16 cellular contexts compared by ENCODE assay signal in the genomic region with DNA sequence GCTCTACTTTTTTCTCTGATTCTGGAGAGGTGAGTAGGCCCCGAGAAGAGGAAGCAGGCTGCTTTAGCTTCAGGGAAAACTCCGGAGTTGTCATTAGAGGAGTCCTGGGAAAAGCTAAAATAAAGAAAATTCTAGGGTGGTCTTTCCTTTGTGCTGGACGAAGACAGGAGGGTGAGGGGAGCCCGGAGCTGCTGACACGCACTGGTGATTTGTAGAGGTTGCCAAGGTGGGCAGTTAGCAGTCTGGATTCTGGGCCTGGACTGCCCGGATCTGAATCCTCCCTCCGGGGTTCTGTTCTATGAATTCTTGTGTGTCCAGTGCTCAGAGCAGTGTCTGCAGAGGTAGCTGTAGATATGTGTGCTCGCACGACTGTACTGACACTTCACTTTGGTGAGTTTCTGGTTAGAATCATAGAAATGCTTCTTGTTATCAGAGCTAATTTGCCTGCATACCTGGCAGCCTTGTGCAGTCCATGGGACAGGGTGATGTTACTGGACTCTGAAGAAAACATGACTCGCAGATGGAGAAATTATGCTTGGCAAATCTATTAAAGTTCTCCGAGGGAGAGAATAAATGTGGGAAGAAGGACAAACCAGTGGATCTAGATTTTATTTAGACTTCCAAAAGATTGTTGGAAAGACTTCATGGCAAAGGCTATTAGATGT. TPM values are rescaled to one million over a fixed set of nuclear protein-coding genes. Genes with fewer than 3 reads are reported as not detected.
DNase-seq lines count a peak whose midpoint lies in the region; TF ChIP-seq lines count a peak whose summit lies in the region.
"Had no signal": no experiment of that assay in that cellular context is flagged by ENCODE, and none has a peak within 500 bp of the region (broad histone marks: within the 10 kb centered on the region; RNA-seq: fewer than 3 reads in every experiment).

No MANE protein-coding gene starts in this region.

- no peak overlapping the region for H4K91ac ChIP-seq in neuronal stem cell (ENCODE audit: low read depth, low read length, poor library complexity)

- WGBS in iPS DF 6.9 (ENCODE audit: insufficient coverage, insufficient read length): no CpG with 5 or more reads among the region's 11 CpGs
- WGBS in neuronal stem cell (ENCODE audit: extremely low coverage in 2 of 2, insufficient read length in 2 of 2, insufficient replicate concordance in 1 of 2), 2 donors: no CpG with 5 or more reads among the region's 11 CpGs

- peak overlapping the region; percentile 62 for H3K18ac ChIP-seq in neuronal stem cell (ENCODE audit: low read length)

- TF ChIP-seq CTCF in breast epithelium (IDR thresholded peaks at IDR 0.05) (no peak), MCF 10A (IDR thresholded peaks at IDR 0.05; ENCODE audit: unreplicated experiment) (no peak), vagina (IDR thresholded peaks at IDR 0.05) (no peak)

- intact Hi-C loops in breast epithelium (cut with DNase I; ENCODE audit: low total_unique reads): no loop called here
- intact Hi-C loops in MCF 10A (cut with micrococcal nuclease): no loop called here
- intact Hi-C loops in vagina (cut with DNase I): no loop called here

- H3K36me3 ChIP-seq in breast epithelium: no peaks in the 10 kb centered on the region
- no peaks in the 10 kb centered on the region for H3K36me3 ChIP-seq in iPS DF 6.9 (ENCODE audit: control insufficient read depth, insufficient read depth, low read length)
- no peaks in the 10 kb centered on the region for H3K36me3 ChIP-seq in neuronal stem cell (replicated peaks in 1 of 2; ENCODE audit: control insufficient read depth in 2 of 2, insufficient read depth in 2 of 2, low read length in 2 of 2)
- H3K36me3 ChIP-seq in vagina: no peaks in the 10 kb centered on the region

- H3K4me1 ChIP-seq in breast epithelium (no peaks in the 10 kb centered on the region), iPS DF 6.9 (ENCODE audit: control insufficient read depth, insufficient read depth, low read length) (peaks cover 14% of the 10 kb centered on the region), neuronal stem cell (ENCODE audit: control insufficient read depth in 2 of 2, insufficient read depth in 1 of 2, low read depth in 1 of 2, low read length in 2 of 2) (peaks cover 18 to 23% of the 10 kb centered on the region in 2 donors), vagina (peaks cover 29% of the 10 kb centered on the region)

- H3K9me3 ChIP-seq in breast epithelium: no peaks in the 10 kb centered on the region
- no peaks in the 10 kb centered on the region for H3K9me3 ChIP-seq in iPS DF 6.9 (ENCODE audit: control insufficient read depth, insufficient read depth, low read length)
- peaks cover 0 to 2% of the 10 kb centered on the region in 2 donors for H3K9me3 ChIP-seq in neuronal stem cell (replicated peaks in 1 of 2; ENCODE audit: control insufficient read depth in 2 of 2, insufficient read depth in 1 of 2, low read depth in 1 of 2, low read length in 2 of 2)
- H3K9me3 ChIP-seq in vagina: no peaks in the 10 kb centered on the region

- no peaks in the 10 kb centered on the region for H3K4me1 Mint-ChIP-seq in MCF 10A (ENCODE audit: insufficient read depth, unreplicated experiment)
- H3K4me1 Mint-ChIP-seq: CD4-positive, alpha-beta memory T cell; stimulated activated memory B cell treated with anti-CD40 and anti-IgM and Interleukin-4, amounts not matched to agents 10 μg/mL and 1 μg/mL and 100 μg/mL, for 72 hours had no signal

- no peaks in the 10 kb centered on the region for H3K27me3 ChIP-seq in breast epithelium
- no peaks in the 10 kb centered on the region for H3K27me3 ChIP-seq in iPS DF 6.9 (ENCODE audit: control insufficient read depth, insufficient read depth, low read length)
- H3K27me3 ChIP-seq in neuronal stem cell (ENCODE audit: control insufficient read depth in 3 of 3, insufficient read depth in 3 of 3, low read depth in 1 of 3, low read length in 3 of 3): no peaks in the 10 kb centered on the region
- H3K27me3 ChIP-seq in vagina: no peaks in the 10 kb centered on the region

- H2BK120ac ChIP-seq in neuronal stem cell (ENCODE audit: low read depth, low read length): no peak overlapping the region

- H2AFZ ChIP-seq in neuronal stem cell (ENCODE audit: low read length): peak overlapping the region; percentile 71

- H3K4me3 ChIP-seq in breast epithelium (no peak overlapping the region), iPS DF 6.9 (ENCODE audit: low read length) (peak overlapping the region; percentile 24; the same call in 1 of the 2 replicates), neuronal stem cell (ENCODE audit: low read length in 2 of 2) (no peak overlapping the region), vagina (no peak overlapping the region)

- POLR2A ChIA-PET in MCF 10A (lab: Yijun Ruan, JAX): no interaction called here

- H3K36me3 Mint-ChIP-seq in MCF 10A (ENCODE audit: insufficient read depth, unreplicated experiment): no peaks in the 10 kb centered on the region
- H3K36me3 Mint-ChIP-seq: CD4-positive, alpha-beta memory T cell; stimulated activated memory B cell treated with anti-CD40 and anti-IgM and Interleukin-4, amounts not matched to agents 10 μg/mL and 1 μg/mL and 100 μg/mL, for 72 hours had no signal

- no peak overlapping the region for H3K14ac ChIP-seq in neuronal stem cell (ENCODE audit: low read length)

- H3K27ac ChIP-seq in breast epithelium (peak overlapping the region; percentile 36 to 56), iPS DF 6.9 (ENCODE audit: low read length) (peak overlapping the region; percentile 23), neuronal stem cell (replicated peaks; ENCODE audit: low read length) (no peak overlapping the region), vagina (peak overlapping the region; percentile 47)

- H3K9me3 Mint-ChIP-seq in MCF 10A (ENCODE audit: unreplicated experiment): peaks cover 8% of the 10 kb centered on the region
- H3K9me3 Mint-ChIP-seq: activated naive CD4-positive, alpha-beta T cell treated with anti-CD3 and anti-CD28 coated beads, Interleukin-2, amount 50 U/mL, for 72 hours; CD4-positive, alpha-beta memory T cell; stimulated activated memory B cell treated with anti-CD40 and anti-IgM and Interleukin-4, amounts not matched to agents 10 μg/mL and 1 μg/mL and 100 μg/mL, for 72 hours had no signal

- DNase-seq in breast epithelium (ENCODE audit: low spot score in 2 of 2) (no peak), MCF 10A (ENCODE audit: unreplicated experiment) (no peak), iPS DF 6.9 (ENCODE audit: low read depth, low spot score) (no peak), neuronal stem cell (ENCODE audit: low spot score) (no peak), vagina (ENCODE audit: extremely low spot score in 2 of 2) (no peak), T-helper 1 cell (no peak), NOMO-1 treated with dmso at 0.1 percent for 144 hours (lab: John Stamatoyannopoulos, UW; ENCODE audit: unreplicated experiment) (no peak)
- DNase-seq in activated T-cell treated with anti-CD3 and anti-CD28 coated beads, Interleukin-2, amount 50 U/mL, for 1 hour: no peak
- DNase-seq: 8988T; activated CD4-positive, CD25-positive, alpha-beta regulatory T cell; CD4-positive, alpha-beta memory T cell; NCI-H446; right cardiac atrium; SW 1271 had no signal

- no peaks in the 10 kb centered on the region for H3K27me3 Mint-ChIP-seq in MCF 10A (ENCODE audit: insufficient read depth, unreplicated experiment)

- H3K23ac ChIP-seq in neuronal stem cell (ENCODE audit: low read depth, low read length, poor library complexity): no peak overlapping the region

- no peak overlapping the region for H2BK15ac ChIP-seq in neuronal stem cell (ENCODE audit: low read length)

- no peak overlapping the region for H2AK5ac ChIP-seq in neuronal stem cell (ENCODE audit: low read depth, low read length)

- TF ChIP-seq POLR2A in breast epithelium (IDR thresholded peaks at IDR 0.05) (no peak), vagina (IDR thresholded peaks at IDR 0.05) (no peak)

- CTCF ChIA-PET in MCF 10A (lab: Yijun Ruan, JAX): interaction anchor here (1.2 kb wide), 1 partner anchor 139 kb away, joined by 4 read pairs; no protein-coding TSS in a partner anchor

- H4K8ac ChIP-seq in neuronal stem cell (ENCODE audit: low read depth, low read length): no peak overlapping the region

- no TSS peak for BruUV-seq in MCF 10A (replicated peaks; lab: Mats Ljungman, UMichigan)

- H3K9ac ChIP-seq in neuronal stem cell (ENCODE audit: low read depth, low read length, poor library complexity): no peak overlapping the region

- H3K27ac Mint-ChIP-seq in MCF 10A (ENCODE audit: low read depth, unreplicated experiment): no peak overlapping the region
- H3K27ac Mint-ChIP-seq: activated naive CD4-positive, alpha-beta T cell treated with anti-CD3 and anti-CD28 coated beads, Interleukin-2, amount 50 U/mL, for 72 hours; CD4-positive, alpha-beta memory T cell; stimulated activated memory B cell treated with anti-CD40 and anti-IgM and Interleukin-4, amounts not matched to agents 10 μg/mL and 1 μg/mL and 100 μg/mL, for 72 hours had no signal

- H2BK5ac ChIP-seq in neuronal stem cell (ENCODE audit: low read length): no peak overlapping the region

- no peak overlapping the region for H3K4me3 Mint-ChIP-seq in MCF 10A (ENCODE audit: unreplicated experiment)
- H3K4me3 Mint-ChIP-seq: CD4-positive, alpha-beta memory T cell; stimulated activated memory B cell treated with anti-CD40 and anti-IgM and Interleukin-4, amounts not matched to agents 10 μg/mL and 1 μg/mL and 100 μg/mL, for 72 hours had no signal

- H3K79me1 ChIP-seq in neuronal stem cell (ENCODE audit: low read depth, low read length): no peaks in the 10 kb centered on the region

- H3K4me2 ChIP-seq in neuronal stem cell (ENCODE audit: insufficient read depth, low read length, poor library complexity, severe bottlenecking): no peak overlapping the region

- H3K4ac ChIP-seq in neuronal stem cell (ENCODE audit: low read length): no peak overlapping the region

- no peak overlapping the region for H2BK12ac ChIP-seq in neuronal stem cell (ENCODE audit: low read length)

RNA-seq across cellular contexts. Expression of gene CGNL1, which starts 12.0 kb away (rescaled TPM):
- total RNA-seq in breast epithelium (10 to 100 TPM in 2 of 3 donors, 1 to 10 TPM in 1; 5.4 to 24.9 (median 18.4) TPM), MCF 10A (2022) (0.05 TPM in 1 of 2 replicates, not detected in the other), vagina (38.3 TPM)
- 2.3 TPM for polyA plus RNA-seq in neuronal stem cell (2013, experiment 1 of 2)
- polyA plus RNA-seq in neuronal stem cell (2013, experiment 2 of 2): 2.3 TPM
- total RNA-seq: activated naive CD4-positive, alpha-beta T cell treated with anti-CD3 and anti-CD28 coated beads, Interleukin-2, amount 50 U/mL, for 72 hours; CD4-positive, alpha-beta memory T cell had no signal
- polyA plus RNA-seq: CD4-positive, alpha-beta memory T cell had no signal
